20 cellular contexts compared by ENCODE assay signal in genomic region chr9:130174920-130175321, GRCh38. TPM values are rescaled to one million over a fixed set of nuclear protein-coding genes. Genes with fewer than 3 reads are reported as not detected.
DNase-seq lines count a peak whose midpoint lies in the region; ATAC-seq and TF ChIP-seq lines count a peak whose summit lies in the region.
"Had no signal": no experiment of that assay in that cellular context is flagged by ENCODE, and none has a peak within 500 bp of the region (broad histone marks: within the 10 kb centered on the region; RNA-seq: fewer than 3 reads in every experiment).

No MANE protein-coding gene starts in this region.

- no peaks in the 10 kb centered on the region for H3K9me3 ChIP-seq in ascending aorta
- H3K9me3 ChIP-seq in muscle layer of colon (ENCODE audit: low read length), result no peaks in the 10 kb centered on the region
- no peaks in the 10 kb centered on the region for H3K9me3 ChIP-seq in thyroid gland
- H3K9me3 ChIP-seq: A549 had no signal

- TF ChIP-seq POLR2A in thyroid gland (IDR thresholded peaks at IDR 0.05), result no peak

- 73 to 80% methylated on average over 7 to 8 of the region's 8 CpGs for WGBS in thyroid gland, 2 donors

- H3K4me3 ChIP-seq in ascending aorta, result peak overlapping the region in 1 of 2 donors; percentile 97
- peak overlapping the region in 1 of 2 donors; percentile 29 for H3K4me3 ChIP-seq in muscle layer of colon (ENCODE audit: low read depth in 1 of 2, low read length in 2 of 2)
- H3K4me3 ChIP-seq in thyroid gland (replicated peaks in 1 of 3), result no peak overlapping the region
- H3K4me3 ChIP-seq: A549 had no signal

- peaks cover 4 to 34% of the 10 kb centered on the region in 2 donors for H3K4me1 ChIP-seq in ascending aorta
- peaks cover 64% of the 10 kb centered on the region for H3K4me1 ChIP-seq in muscle layer of colon (ENCODE audit: insufficient read depth, low read length)
- H3K4me1 ChIP-seq in thyroid gland, result peaks cover 10 to 18% of the 10 kb centered on the region in 2 donors

- ATAC-seq in GM19328 (IDR thresholded peaks at IDR 0.05; ENCODE audit: unreplicated experiment), result no peak
- ATAC-seq: A549; activated CD4-positive, CD25-positive, alpha-beta regulatory T cell treated with anti-CD3 and anti-CD28 coated beads, Interleukin-2, amount 50 U/mL, for 24 hours; Panc1 had no signal

- H3K36me3 ChIP-seq in ascending aorta (no peaks in the 10 kb centered on the region), muscle layer of colon (ENCODE audit: insufficient read depth, low read length) (no peaks in the 10 kb centered on the region), thyroid gland (no peaks in the 10 kb centered on the region)

- H3K27me3 Mint-ChIP-seq in activated T-cell treated with anti-CD3 and anti-CD28 coated beads, Interleukin-2, amount 50 U/mL, for 24 hours, result peaks cover 29% of the 10 kb centered on the region

- no peak for DNase-seq in activated T-cell treated with anti-CD3 and anti-CD28 coated beads, Interleukin-2, amount 50 U/mL, for 24 hours
- DNase-seq in activated T-cell treated with anti-CD3 and anti-CD28 coated beads for 4 hours, result no peak
- DNase-seq in ascending aorta (ENCODE audit: low spot score in 2 of 2), result peak; percentile 66 to 91
- DNase-seq in thyroid gland, result no peak
- no peak for DNase-seq in effector CD8-positive, alpha-beta T cell (lab: John Stamatoyannopoulos, UW)
- no peak for DNase-seq in activated CD4-positive, alpha-beta T cell treated with anti-CD3 and anti-CD28 coated beads for 1 hour
- DNase-seq: COR-L47; effector memory CD4-positive, alpha-beta T cell; foreskin melanocyte; GOT3; NCI-H187 treated with DMSO at 0.1 percent for 48 hours; NCI-H526 treated with DMSO at 0.1 percent for 48 hours; retina; stimulated activated naive CD4-positive, alpha-beta T cell; T-helper 1 cell had no signal

- H3K36me3 Mint-ChIP-seq in activated T-cell treated with anti-CD3 and anti-CD28 coated beads, Interleukin-2, amount 50 U/mL, for 24 hours (ENCODE audit: low read depth), result peaks cover 4% of the 10 kb centered on the region

- H3K4me3 Mint-ChIP-seq in activated T-cell treated with anti-CD3 and anti-CD28 coated beads, Interleukin-2, amount 50 U/mL, for 24 hours, result peak overlapping the region; percentile 51

- H3K27me3 ChIP-seq in ascending aorta (no peaks in the 10 kb centered on the region), muscle layer of colon (ENCODE audit: control insufficient read depth in 1 of 2, insufficient read depth in 2 of 2, low read length in 2 of 2) (no peaks in the 10 kb centered on the region), thyroid gland (no peaks in the 10 kb centered on the region)

- no peaks in the 10 kb centered on the region for H3K9me3 Mint-ChIP-seq in activated T-cell treated with anti-CD3 and anti-CD28 coated beads, Interleukin-2, amount 50 U/mL, for 24 hours

- intact Hi-C loops in ascending aorta (cut with DNase I) (loop anchor here (1.0 kb wide), 1 partner anchor 23 kb away; no protein-coding TSS in a partner anchor), thyroid gland (cut with DNase I) (no loop called here)

- H3K4me1 Mint-ChIP-seq in activated T-cell treated with anti-CD3 and anti-CD28 coated beads, Interleukin-2, amount 50 U/mL, for 24 hours (ENCODE audit: low read depth), result peaks cover 8% of the 10 kb centered on the region

- H3K27ac Mint-ChIP-seq in activated T-cell treated with anti-CD3 and anti-CD28 coated beads, Interleukin-2, amount 50 U/mL, for 24 hours, result no peak overlapping the region

- no peak for TF ChIP-seq CTCF in ascending aorta (IDR thresholded peaks at IDR 0.05)
- no peak for TF ChIP-seq CTCF in thyroid gland (IDR thresholded peaks at IDR 0.05)

- peak overlapping the region; percentile 97 for H3K9ac ChIP-seq in muscle layer of colon (ENCODE audit: low read length)

- H3K27ac ChIP-seq in ascending aorta (peak overlapping the region; percentile 90 to 97), muscle layer of colon (ENCODE audit: low read depth, low read length) (peak overlapping the region; percentile 92), thyroid gland (peak overlapping the region in 2 of 3 donors; percentile 31 to 83)
- H3K27ac ChIP-seq: A549 had no signal

RNA-seq across cellular contexts. Expression of gene NCS1, which starts 2.7 kb away (rescaled TPM):
- 34.7 TPM for total RNA-seq in ascending aorta
- total RNA-seq in thyroid gland, result 10 to 100 TPM; 31.0 to 85.4 (median 61.2) TPM

Comparison
In these comparisons a context has a peak if more than half of its experiments do, and no peak if none do; other contexts are left out.
1. DNase-seq: peak in ascending aorta (2 of 2); none in activated T-cell treated with anti-CD3 and anti-CD28 coated beads, Interleukin-2, amount 50 U/mL, for 24 hours (single experiment), activated T-cell treated with anti-CD3 and anti-CD28 coated beads for 4 hours (single experiment), thyroid gland (0 of 2), effector CD8-positive, alpha-beta T cell (single experiment) and activated CD4-positive, alpha-beta T cell treated with anti-CD3 and anti-CD28 coated beads for 1 hour (single experiment).
2. Peak in every context shown above with its lines, with median percentiles within 50 percentile points of each other: H3K27ac ChIP-seq.